In the genomic region with DNA sequence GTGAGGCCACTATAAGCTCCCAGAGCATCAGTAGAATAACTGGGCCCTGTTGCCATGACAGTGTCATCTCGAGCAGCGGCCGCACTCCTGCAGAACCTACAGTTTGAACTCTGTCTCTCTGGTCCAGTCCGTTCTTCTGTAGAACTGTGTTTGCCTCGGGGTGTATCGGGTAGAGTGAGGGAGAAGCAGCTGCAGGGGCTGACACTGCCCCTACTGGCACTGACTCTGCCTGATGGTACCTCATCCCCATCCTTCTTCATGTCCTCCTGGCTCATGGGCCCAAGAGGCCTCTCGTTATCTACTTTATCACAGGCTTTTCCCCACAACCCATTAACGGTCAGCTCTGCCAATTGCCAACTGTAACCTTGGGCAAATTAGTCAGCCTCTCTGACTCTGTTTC, we compare ENCODE assay signal across 30 cellular contexts.
DNase-seq lines count a peak whose midpoint lies in the region; ATAC-seq and TF ChIP-seq lines count a peak whose summit lies in the region.
"Had no signal": no experiment of that assay in that cellular context is flagged by ENCODE, and none has a peak within 500 bp of the region (broad histone marks: within the 10 kb centered on the region; RNA-seq: fewer than 3 reads in every experiment).

No MANE protein-coding gene starts in this region.

- no peak overlapping the region for H3K23ac ChIP-seq in H9 (ENCODE audit: insufficient read length, low read depth, low read length)

- H3K14ac ChIP-seq in H9 (ENCODE audit: insufficient read depth, low read length), result no peak overlapping the region

- no peak overlapping the region for H2AK5ac ChIP-seq in H9 (ENCODE audit: insufficient read length, low read length)

- H3K27me3 Mint-ChIP-seq in endodermal cell (ENCODE audit: insufficient read depth) (no peaks in the 10 kb centered on the region), H9 (ENCODE audit: low read depth) (no peaks in the 10 kb centered on the region)
- H3K27me3 Mint-ChIP-seq: activated CD8-positive, alpha-beta memory T cell treated with anti-CD3 and anti-CD28 coated beads, Interleukin-2, amount 10 ng/mL, durations not matched to agents 7 days and 5 days; stimulated activated naive CD8-positive, alpha-beta T cell treated with anti-CD3 and anti-CD28 coated beads, Interleukin-15, amount 100 ng/mL, for 72 hours had no signal

- no peak overlapping the region for H2BK15ac ChIP-seq in H9 (ENCODE audit: low read depth, low read length)

- H3K4me3 ChIP-seq in heart right ventricle (no peak overlapping the region), SJCRH30 (peak overlapping the region; percentile 32), endodermal cell (ENCODE audit: low read length) (no peak overlapping the region), skeletal muscle tissue (ENCODE audit: low read length in 3 of 3) (no peak overlapping the region), upper lobe of left lung (no peak overlapping the region), ovary (no peak overlapping the region)
- H3K4me3 ChIP-seq: GM12878, pancreas, SK-N-MC, spleen, vagina had no signal

- H3K4me1 ChIP-seq in heart right ventricle, result peaks cover 0 to 33% (median 21%) of the 10 kb centered on the region in 9 donors
- peaks cover 38% of the 10 kb centered on the region for H3K4me1 ChIP-seq in SJCRH30
- no peaks in the 10 kb centered on the region for H3K4me1 ChIP-seq in endodermal cell (ENCODE audit: control insufficient read depth, insufficient read depth, low read length)
- H3K4me1 ChIP-seq in skeletal muscle tissue (ENCODE audit: control insufficient read depth in 3 of 3, insufficient read depth in 3 of 3, low read length in 3 of 3), result peaks cover 27 to 29% (median 28%) of the 10 kb centered on the region in 3 donors
- H3K4me1 ChIP-seq in upper lobe of left lung, result peaks cover 0 to 12% (median 4%) of the 10 kb centered on the region in 4 donors
- H3K4me1 ChIP-seq in ovary (ENCODE audit: insufficient read depth), result no peaks in the 10 kb centered on the region
- H3K4me1 ChIP-seq in H9 (ENCODE audit: insufficient read depth, low read length), result no peaks in the 10 kb centered on the region; the same call in 1 of the 2 replicates

- TF ChIP-seq POLR2A in upper lobe of left lung (IDR thresholded peaks at IDR 0.05) (no peak), ovary (IDR thresholded peaks at IDR 0.05) (no peak)

- H3K4me2 ChIP-seq in H9 (ENCODE audit: insufficient read depth, insufficient read length, low read length), result no peak overlapping the region

- H2AFZ ChIP-seq in H9 (ENCODE audit: low read length), result no peak overlapping the region

- H4K5ac ChIP-seq in H9 (ENCODE audit: insufficient read length, low read depth, low read length), result no peak overlapping the region

- intact Hi-C loops in heart right ventricle (cut with DNase I), result no loop called here
- intact Hi-C loops in left cardiac atrium (cut with DNase I), result no loop called here
- intact Hi-C loops in ovary (cut with DNase I), result no loop called here

- H3K4me1 Mint-ChIP-seq in endodermal cell, result no peaks in the 10 kb centered on the region
- no peaks in the 10 kb centered on the region for H3K4me1 Mint-ChIP-seq in H9
- H3K4me1 Mint-ChIP-seq: activated CD8-positive, alpha-beta memory T cell treated with anti-CD3 and anti-CD28 coated beads, Interleukin-2, amount 10 ng/mL, durations not matched to agents 7 days and 5 days; immature natural killer cell; neural crest cell; stimulated activated naive CD8-positive, alpha-beta T cell treated with anti-CD3 and anti-CD28 coated beads, Interleukin-15, amount 100 ng/mL, for 72 hours had no signal

- H3K9ac ChIP-seq in endodermal cell (ENCODE audit: extremely low read depth, low read length, poor library complexity, severe bottlenecking) (no peak overlapping the region), skeletal muscle tissue (ENCODE audit: low read depth in 1 of 3, low read length in 3 of 3) (peak overlapping the region in 1 of 3 donors; percentile 2), H9 (ENCODE audit: extremely low read depth, insufficient read length, low read length) (no peak overlapping the region)

- H4K20me1 ChIP-seq in H9 (ENCODE audit: control insufficient read depth, insufficient read depth, insufficient read length), result no peaks in the 10 kb centered on the region

- H3K27ac Mint-ChIP-seq in endodermal cell (no peak overlapping the region), H9 (no peak overlapping the region)
- H3K27ac Mint-ChIP-seq: activated CD8-positive, alpha-beta memory T cell treated with anti-CD3 and anti-CD28 coated beads, Interleukin-2, amount 10 ng/mL, durations not matched to agents 7 days and 5 days; immature natural killer cell; stimulated activated naive CD8-positive, alpha-beta T cell treated with anti-CD3 and anti-CD28 coated beads, Interleukin-15, amount 100 ng/mL, for 72 hours had no signal

- no peak overlapping the region for H3K56ac ChIP-seq in H9 (ENCODE audit: insufficient read length, low read depth, low read length)

- H3K27ac ChIP-seq in heart right ventricle (peak overlapping the region in 7 of 10 donors; percentile 54 to 78 (median 68)), SJCRH30 (peak overlapping the region; percentile 87), endodermal cell (ENCODE audit: low read depth, low read length) (no peak overlapping the region), skeletal muscle tissue (ENCODE audit: low read depth, low read length) (peak overlapping the region; percentile 84), upper lobe of left lung (peak overlapping the region in 2 of 4 donors; percentile 62 to 80), ovary (no peak overlapping the region), H9 (ENCODE audit: insufficient read length, low read depth, low read length) (no peak overlapping the region)
- H3K27ac ChIP-seq: HL-60, SK-N-MC had no signal

- 92% methylated on average over 8 of the region's 8 CpGs for WGBS in heart right ventricle, 2 donors
- 89 to 94% methylated on average over 5 to 8 of the region's 8 CpGs for WGBS in endodermal cell (ENCODE audit: insufficient coverage in 1 of 2, insufficient read length in 1 of 2), 2 experiments
- 88 to 92% methylated on average over 5 to 8 of the region's 8 CpGs for WGBS in upper lobe of left lung, 2 donors
- 89 to 95% (median 93%) methylated on average over 8 of the region's 8 CpGs for WGBS in ovary, 3 donors
- no CpG with 5 or more reads among the region's 8 CpGs for WGBS in H9 (ENCODE audit: extremely low coverage, insufficient read length, low lambda C conversion rate)

- H3K27me3 ChIP-seq in heart right ventricle (no peaks in the 10 kb centered on the region), SJCRH30 (no peaks in the 10 kb centered on the region), endodermal cell (ENCODE audit: control insufficient read depth, insufficient read depth, low read length, poor library complexity, severe bottlenecking) (no peaks in the 10 kb centered on the region), skeletal muscle tissue (ENCODE audit: control insufficient read depth in 3 of 3, insufficient read depth in 3 of 3, low read length in 3 of 3) (peaks cover 0 to under 1% (median 0%) of the 10 kb centered on the region in 3 donors), upper lobe of left lung (no peaks in the 10 kb centered on the region), ovary (no peaks in the 10 kb centered on the region), H9 (ENCODE audit: insufficient read depth, low read length) (no peaks in the 10 kb centered on the region)
- H3K27me3 ChIP-seq: pancreas, spleen, vagina had no signal

- no peaks in the 10 kb centered on the region for H3K79me1 ChIP-seq in H9 (ENCODE audit: insufficient read depth, low read depth, low read length, poor library complexity, severe bottlenecking)

- peaks cover 0 to 5% (median 0%) of the 10 kb centered on the region in 11 donors for H3K9me3 ChIP-seq in heart right ventricle
- H3K9me3 ChIP-seq in SJCRH30 (replicated peaks), result no peaks in the 10 kb centered on the region
- H3K9me3 ChIP-seq in endodermal cell (ENCODE audit: control insufficient read depth, low read length), result no peaks in the 10 kb centered on the region
- peaks cover 0 to 2% (median 0%) of the 10 kb centered on the region in 3 donors for H3K9me3 ChIP-seq in skeletal muscle tissue (ENCODE audit: control insufficient read depth in 3 of 3, low read length in 3 of 3)
- peaks cover 0 to 3% (median 0%) of the 10 kb centered on the region in 4 donors for H3K9me3 ChIP-seq in upper lobe of left lung
- H3K9me3 ChIP-seq in ovary, result peaks cover 0 to 1% of the 10 kb centered on the region in 2 donors
- no peaks in the 10 kb centered on the region for H3K9me3 ChIP-seq in H9 (ENCODE audit: control insufficient read depth, low read depth, low read length)
- H3K9me3 ChIP-seq: pancreas, vagina had no signal

- DNase-seq in heart right ventricle (no peak), left cardiac atrium (no peak), SJCRH30 (peak; percentile 38 to 60), endodermal cell (no peak), upper lobe of left lung (no peak), ovary (no peak), H9 (no peak)
- DNase-seq: activated CD4-positive, alpha-beta T cell treated with anti-CD3 and anti-CD28 coated beads, Interleukin-2, amount 50 U/mL, for 4 hours; activated CD8-positive, alpha-beta memory T cell treated with anti-CD3 and anti-CD28 coated beads, Interleukin-2, amount 10 ng/mL, durations not matched to agents 7 days and 5 days; activated gamma-delta T cell treated with Interleukin-2 at 50 U/mL for 16 hours; activated T-cell treated with anti-CD3 and anti-CD28 coated beads, Interleukin-2, amount 50 U/mL, for 48 hours; DMS153; immature natural killer cell; Kasumi-1; left colon; mesendoderm; MV-4-11; NCI-H1436; retina; spleen; stimulated activated CD4-positive, alpha-beta T cell treated with anti-CD3 and anti-CD28 coated beads, Interleukin-2, amount 100 ng/mL, for 24 hours; stimulated activated CD8-positive, alpha-beta memory T cell treated with anti-CD3 and anti-CD28 coated beads, Interleukin-4, amount 100 ng/mL, for 48 hours; stimulated activated naive CD8-positive, alpha-beta T cell treated with anti-CD3 and anti-CD28 coated beads, Interleukin-15, amount 100 ng/mL, for 72 hours had no signal

- H3K4me3 Mint-ChIP-seq in endodermal cell (no peak overlapping the region), H9 (no peak overlapping the region)
- H3K4me3 Mint-ChIP-seq: activated CD8-positive, alpha-beta memory T cell treated with anti-CD3 and anti-CD28 coated beads, Interleukin-2, amount 10 ng/mL, durations not matched to agents 7 days and 5 days; immature natural killer cell; neural crest cell; stimulated activated naive CD8-positive, alpha-beta T cell treated with anti-CD3 and anti-CD28 coated beads, Interleukin-15, amount 100 ng/mL, for 72 hours had no signal

- ATAC-seq in heart right ventricle (no peak), left cardiac atrium (no peak), upper lobe of left lung (ENCODE audit: low FRiP score in 2 of 2) (no peak)
- ATAC-seq: activated CD8-positive, alpha-beta memory T cell treated with anti-CD3 and anti-CD28 coated beads, Interleukin-2, amount 10 ng/mL, durations not matched to agents 7 days and 5 days; stimulated activated naive CD8-positive, alpha-beta T cell treated with anti-CD3 and anti-CD28 coated beads, Interleukin-15, amount 100 ng/mL, for 72 hours had no signal

- no peaks in the 10 kb centered on the region for H3K79me2 ChIP-seq in H9 (ENCODE audit: insufficient read depth, low read length)

- H3K36me3 ChIP-seq in heart right ventricle (no peaks in the 10 kb centered on the region), SJCRH30 (no peaks in the 10 kb centered on the region), endodermal cell (ENCODE audit: control insufficient read depth, insufficient read depth, low read length) (no peaks in the 10 kb centered on the region), skeletal muscle tissue (ENCODE audit: control insufficient read depth in 3 of 3, insufficient read depth in 3 of 3, low read length in 3 of 3) (no peaks in the 10 kb centered on the region), upper lobe of left lung (no peaks in the 10 kb centered on the region), ovary (no peaks in the 10 kb centered on the region)
- H3K36me3 ChIP-seq: pancreas, spleen, vagina had no signal

- TF ChIP-seq CTCF in heart right ventricle (IDR thresholded peaks at IDR 0.05) (no peak), endodermal cell (conservative IDR thresholded peaks at IDR 0.05) (peak; percentile 27), upper lobe of left lung (IDR thresholded peaks at IDR 0.05) (no peak), ovary (IDR thresholded peaks at IDR 0.05) (no peak), H9 (conservative IDR thresholded peaks at IDR 0.05) (no peak)

- H3K23me2 ChIP-seq in H9 (ENCODE audit: insufficient read length, low read depth, low read length, poor library complexity, severe bottlenecking), result no peaks in the 10 kb centered on the region

- H2BK12ac ChIP-seq in H9 (ENCODE audit: insufficient read length, low read depth, low read length), result no peak overlapping the region

- no peak overlapping the region for H3T11ph ChIP-seq in H9 (ENCODE audit: low read length)

- H3K36me3 Mint-ChIP-seq in endodermal cell (ENCODE audit: low read depth) (no peaks in the 10 kb centered on the region), H9 (ENCODE audit: insufficient read depth in 1 of 3, low read depth in 3 of 3) (no peaks in the 10 kb centered on the region; a peak in 2 of 7 replicates)
- H3K36me3 Mint-ChIP-seq: activated CD8-positive, alpha-beta memory T cell treated with anti-CD3 and anti-CD28 coated beads, Interleukin-2, amount 10 ng/mL, durations not matched to agents 7 days and 5 days; immature natural killer cell had no signal

- no peak overlapping the region for H4K91ac ChIP-seq in H9 (ENCODE audit: insufficient read length, low read depth, low read length)

- no peak overlapping the region for H4K8ac ChIP-seq in H9 (replicated peaks; ENCODE audit: insufficient read length, low read depth, low read length)

- H3K18ac ChIP-seq in H9 (ENCODE audit: insufficient read length, low read depth, low read length), result no peak overlapping the region

- no peak overlapping the region for H2BK20ac ChIP-seq in H9 (ENCODE audit: low read depth, low read length, poor library complexity, severe bottlenecking)

- no peak overlapping the region for H2BK120ac ChIP-seq in H9 (ENCODE audit: low read depth, low read length, poor library complexity, severe bottlenecking)

- no peak overlapping the region for H3K4ac ChIP-seq in H9 (ENCODE audit: low read depth, low read length)

- H2BK5ac ChIP-seq in H9 (ENCODE audit: insufficient read length, low read length), result no peak overlapping the region

- TF ChIP-seq EP300 in upper lobe of left lung (IDR thresholded peaks at IDR 0.05), result no peak
- TF ChIP-seq EP300 in ovary (IDR thresholded peaks at IDR 0.05), result no peak

- H3K9me3 Mint-ChIP-seq in endodermal cell, result peaks cover 4% of the 10 kb centered on the region
- peaks cover 0 to 2% of the 10 kb centered on the region in 2 experiments; a peak in 2 of 5 replicates for H3K9me3 Mint-ChIP-seq in H9
- H3K9me3 Mint-ChIP-seq: stimulated activated naive CD8-positive, alpha-beta T cell treated with anti-CD3 and anti-CD28 coated beads, Interleukin-15, amount 100 ng/mL, for 72 hours had no signal

Comparison
In these comparisons a context has a peak if more than half of its experiments do, and no peak if none do; other contexts are left out.
1. DNase-seq: peak in SJCRH30 (2 of 2); none in heart right ventricle (0 of 2), left cardiac atrium (single experiment), endodermal cell (single experiment), upper lobe of left lung (0 of 2), ovary (0 of 5) and H9 (single experiment).
2. H3K27ac ChIP-seq: peak in heart right ventricle (7 of 10), SJCRH30 (single experiment) and skeletal muscle tissue (single experiment); none in endodermal cell (single experiment), ovary (0 of 2) and H9 (single experiment).